In the genomic region with DNA sequence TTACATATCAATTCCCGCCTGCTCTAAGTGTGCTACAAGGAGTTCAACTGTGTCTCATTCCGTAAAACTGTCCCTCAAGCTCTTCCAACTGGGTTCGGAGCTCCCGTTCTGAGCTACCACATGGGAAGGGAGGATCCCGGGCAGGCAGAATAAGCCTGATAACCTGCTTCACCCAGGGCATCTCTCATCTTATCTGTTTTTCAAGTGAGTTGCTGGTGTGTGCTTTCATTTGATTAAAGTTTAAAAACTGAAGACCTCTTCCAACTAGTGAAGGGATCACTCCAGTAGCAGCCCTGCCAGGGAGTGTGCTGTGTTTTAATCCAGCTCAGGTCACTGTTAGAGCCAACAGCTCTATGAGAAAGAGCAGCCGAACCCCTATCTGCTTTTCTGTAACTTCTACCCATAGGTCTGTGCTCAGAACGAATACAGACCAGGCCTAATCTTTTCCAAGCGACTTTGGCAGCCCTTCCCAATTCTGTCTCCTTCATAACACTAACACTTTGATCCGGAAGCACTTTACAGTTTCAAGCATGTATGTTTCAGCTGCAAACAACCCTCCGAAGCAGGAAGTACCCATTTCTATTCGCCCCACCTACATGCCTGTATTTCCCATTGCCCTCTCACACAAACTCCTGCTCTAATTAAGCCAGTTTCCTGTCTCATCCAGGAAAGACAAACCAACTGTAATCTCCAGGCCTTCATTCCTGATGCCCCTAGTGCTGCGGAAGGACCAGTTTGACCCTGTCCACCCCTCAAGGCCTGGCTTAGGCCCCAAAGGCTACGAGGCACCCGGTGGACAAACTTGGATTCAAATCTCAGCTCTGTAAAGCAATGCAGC, we compare ENCODE assay signal across 10 cellular contexts.
DNase-seq lines count a peak whose midpoint lies in the region; ATAC-seq, FAIRE-seq and TF ChIP-seq lines count a peak whose summit lies in the region.
"Had no signal": no experiment of that assay in that cellular context is flagged by ENCODE, and none has a peak within 500 bp of the region (broad histone marks: within the 10 kb centered on the region; RNA-seq: fewer than 3 reads in every experiment).

No MANE protein-coding gene starts in this region.

- 74% methylated on average over 14 of the region's 14 CpGs for WGBS in liver
- WGBS in HepG2 (ENCODE audit: low lambda C conversion rate) = 93% methylated on average over 14 of the region's 14 CpGs

- no peak overlapping the region for H3K4me2 ChIP-seq in HepG2 (ENCODE audit: low read depth, low read length)

- H3K9ac ChIP-seq in liver (ENCODE audit: low read depth in 1 of 2, low read length in 2 of 2) (no peak overlapping the region), HepG2 (ENCODE audit: insufficient read depth, low read depth, low read length) (no peak overlapping the region)

- DNase-seq in HepG2 (ENCODE audit: low spot score) (no peak), mucosa of descending colon (no peak), RCC 7860 (ENCODE audit: low spot score) (no peak), NCI-H1694 (lab: John Stamatoyannopoulos, UW) (no peak), breast epithelium (ENCODE audit: low spot score in 2 of 2) (no peak), NCI-H1417 (lab: John Stamatoyannopoulos, UW) (no peak)
- DNase-seq: AML-193, NCI-H2081 had no signal

- peaks cover 4 to 19% (median 15%) of the 10 kb centered on the region in 4 donors for H3K36me3 ChIP-seq in liver (ENCODE audit: control insufficient read depth in 4 of 4, insufficient read depth in 3 of 4, low read depth in 1 of 4, low read length in 3 of 4)
- H3K36me3 ChIP-seq in HepG2 (replicated peaks in 1 of 2; ENCODE audit: control insufficient read depth in 1 of 2, insufficient read depth in 2 of 2, low read length in 2 of 2) = peaks cover 15 to 75% of the 10 kb centered on the region in 2 experiments
- H3K36me3 ChIP-seq in mucosa of descending colon (ENCODE audit: low read depth) = no peaks in the 10 kb centered on the region
- H3K36me3 ChIP-seq in breast epithelium = no peaks in the 10 kb centered on the region

- H3K27me3 ChIP-seq in liver (ENCODE audit: control insufficient read depth in 4 of 4, insufficient read depth in 4 of 4, low read length in 3 of 4) = no peaks in the 10 kb centered on the region
- H3K27me3 ChIP-seq in HepG2 (ENCODE audit: control insufficient read depth in 1 of 2, insufficient read depth in 2 of 2, low read length in 2 of 2) = no peaks in the 10 kb centered on the region
- no peaks in the 10 kb centered on the region for H3K27me3 ChIP-seq in breast epithelium

- H3K4me1 ChIP-seq in liver (ENCODE audit: control insufficient read depth in 4 of 4, insufficient read depth in 4 of 4, low read length in 3 of 4) (peaks cover 0 to 26% (median 12%) of the 10 kb centered on the region in 4 donors), HepG2 (ENCODE audit: insufficient read depth, low read length) (no peaks in the 10 kb centered on the region), mucosa of descending colon (ENCODE audit: low read depth) (peaks cover 18% of the 10 kb centered on the region), breast epithelium (peaks cover 0 to 5% of the 10 kb centered on the region in 2 donors)

- BruUV-seq in HepG2 (replicated peaks; lab: Mats Ljungman, UMichigan) = no TSS peak

- FAIRE-seq in HepG2 (lab: Jason Lieb, UNC) = no peak
- no peak for FAIRE-seq in RCC 7860 (lab: Jason Lieb, UNC)

- no peak for ATAC-seq in HepG2
- peak; percentile 86 for ATAC-seq in mucosa of descending colon

- H3K9me3 ChIP-seq in liver (ENCODE audit: control insufficient read depth in 4 of 4, low read length in 3 of 4) (no peaks in the 10 kb centered on the region), HepG2 (ENCODE audit: low read length) (no peaks in the 10 kb centered on the region), mucosa of descending colon (no peaks in the 10 kb centered on the region), breast epithelium (no peaks in the 10 kb centered on the region)

- CTCF ChIA-PET in HepG2 (lab: Yijun Ruan, JAX; ENCODE audit: low intra/inter-chr PET ratio, low total read pairs) = no interaction called here

- H3K79me2 ChIP-seq in HepG2 (ENCODE audit: insufficient read depth, low read length) = no peaks in the 10 kb centered on the region

- POLR2A ChIA-PET in HepG2 (lab: Yijun Ruan, JAX) = no interaction called here

- in situ Hi-C loops in HepG2 (cut with HindIII; ENCODE audit: extremely low pct_ligation_motif_present, low pct_unique_long_range_greater_than_20kb) = no loop called here

- H3K4me3 ChIP-seq in liver (ENCODE audit: low read depth in 1 of 3, low read length in 3 of 3) = no peak overlapping the region
- H3K4me3 ChIP-seq in HepG2 (replicated peaks in 1 of 3; ENCODE audit: insufficient read depth in 1 of 3, low read depth in 2 of 3, low read length in 3 of 3) = no peak overlapping the region
- no peak overlapping the region for H3K4me3 ChIP-seq in mucosa of descending colon
- H3K4me3 ChIP-seq in breast epithelium = no peak overlapping the region

- H2AFZ ChIP-seq in HepG2 (ENCODE audit: low read length) = no peak overlapping the region

- no peaks in the 10 kb centered on the region for H4K20me1 ChIP-seq in HepG2 (ENCODE audit: insufficient read depth, low read length)

- TF ChIP-seq RAD21 in liver (IDR thresholded peaks at IDR 0.05) = no peak
- TF ChIP-seq RAD21 in HepG2 (CRISPR knock-in tag; IDR thresholded peaks at IDR 0.05) = no peak

- intact Hi-C loops in HepG2 (cut with micrococcal nuclease; ENCODE audit: unreplicated experiment) (no loop called here), mucosa of descending colon (cut with DNase I, micrococcal nuclease) (no loop called here), breast epithelium (cut with DNase I; ENCODE audit: low total_unique reads) (no loop called here)

- no peak for TF ChIP-seq CTCF in liver (IDR thresholded peaks at IDR 0.05; ENCODE audit: low read depth, low read length, missing input control)
- TF ChIP-seq CTCF in HepG2 (CRISPR knock-in tag; IDR thresholded peaks at IDR 0.05) = no peak
- no peak for TF ChIP-seq CTCF in mucosa of descending colon (IDR thresholded peaks at IDR 0.05)
- TF ChIP-seq CTCF in breast epithelium (IDR thresholded peaks at IDR 0.05) = no peak

- H3K27ac ChIP-seq in liver (ENCODE audit: low read depth in 1 of 2, low read length in 2 of 2) (peak overlapping the region in 1 of 2 donors; percentile 39), HepG2 (ENCODE audit: extremely low read length, insufficient read depth, low read length) (no peak overlapping the region), cingulate gyrus (ENCODE audit: low read depth, low read length) (peak overlapping the region; percentile 2), breast epithelium (peak overlapping the region in 1 of 2 donors; percentile 39)

- TF ChIP-seq POLR2A in HepG2 (IDR thresholded peaks at IDR 0.05; ENCODE audit: insufficient read depth in 1 of 2, low read depth in 2 of 2, low read length in 2 of 2) (no peak), breast epithelium (IDR thresholded peaks at IDR 0.05) (no peak)

- TF ChIP-seq EP300 in HepG2 (IDR thresholded peaks at IDR 0.05; ENCODE audit: low read depth in 2 of 2, low read length in 2 of 2) = no peak
- no peak for TF ChIP-seq EP300 in HepG2 (CRISPR knock-in tag; IDR thresholded peaks at IDR 0.05; ENCODE audit: borderline replicate concordance)

TF ChIP-seq in liver, 16 proteins besides CTCF, POLR2A, EP300 and RAD21:
- TF ChIP-seq GABPA (IDR thresholded peaks at IDR 0.05 in 1 of 2, conservative IDR thresholded peaks at IDR 0.05 in 1 of 2) (peak; percentile 29 to 41), HNF4A (conservative IDR thresholded peaks at IDR 0.05) (no peak), RXRA (IDR thresholded peaks at IDR 0.05) (no peak), FOXA1 (IDR thresholded peaks at IDR 0.05) (no peak), NR2F2 (IDR thresholded peaks at IDR 0.05) (peak; percentile 54)

TF ChIP-seq in HepG2, 621 proteins besides CTCF, POLR2A, EP300 and RAD21:
- TF ChIP-seq ZFP36 (IDR thresholded peaks at IDR 0.05; ENCODE audit: borderline replicate concordance, low read depth, low read length, partially characterized antibody) (no peak), ZNF589 (CRISPR knock-in tag; conservative IDR thresholded peaks at IDR 0.05) (no peak), KLF11 (CRISPR knock-in tag; IDR thresholded peaks at IDR 0.05) (no peak), YEATS4 (CRISPR knock-in tag; IDR thresholded peaks at IDR 0.05; ENCODE audit: borderline replicate concordance) (no peak), ZNF34 (CRISPR knock-in tag; IDR thresholded peaks at IDR 0.05; ENCODE audit: borderline replicate concordance) (no peak), DRAP1 (CRISPR knock-in tag; IDR thresholded peaks at IDR 0.05) (no peak), ZBTB38 (CRISPR knock-in tag; IDR thresholded peaks at IDR 0.05) (no peak)
- TF ChIP-seq, protein P1, sequence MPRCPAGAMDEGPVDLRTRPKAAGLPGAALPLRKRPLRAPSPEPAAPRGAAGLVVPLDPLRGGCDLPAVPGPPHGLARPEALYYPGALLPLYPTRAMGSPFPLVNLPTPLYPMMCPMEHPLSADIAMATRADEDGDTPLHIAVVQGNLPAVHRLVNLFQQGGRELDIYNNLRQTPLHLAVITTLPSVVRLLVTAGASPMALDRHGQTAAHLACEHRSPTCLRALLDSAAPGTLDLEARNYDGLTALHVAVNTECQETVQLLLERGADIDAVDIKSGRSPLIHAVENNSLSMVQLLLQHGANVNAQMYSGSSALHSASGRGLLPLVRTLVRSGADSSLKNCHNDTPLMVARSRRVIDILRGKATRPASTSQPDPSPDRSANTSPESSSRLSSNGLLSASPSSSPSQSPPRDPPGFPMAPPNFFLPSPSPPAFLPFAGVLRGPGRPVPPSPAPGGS (CRISPR knock-in tag; IDR thresholded peaks at IDR 0.05) = no peak
TF ChIP-seq in HepG2: peak in this region for 0.
